Comparison of ENCODE assay signal across 1 cellular context in genomic region chr11:124897681-124898680, GRCh38.
TF ChIP-seq lines count a peak whose summit lies in the region.

Gene ROBO4, minus strand, starts transcription at chr11:124897865. Its CDS starts 70 bp downstream, at chr11:124897795.

TF ChIP-seq in K562, 482 proteins besides CTCF, POLR2A, EP300 and RAD21 (continued from another document):
- TF ChIP-seq TCF3 (CRISPR knock-in tag; IDR thresholded peaks at IDR 0.05) (no peak), ZNF77 (CRISPR knock-in tag; IDR thresholded peaks at IDR 0.05) (no peak), ELF1 (tag; IDR thresholded peaks at IDR 0.05) (no peak), PHTF2 (CRISPR knock-in tag; IDR thresholded peaks at IDR 0.05) (no peak), L3MBTL2 (IDR thresholded peaks at IDR 0.05) (no peak), ZNF263 (CRISPR knock-in tag; IDR thresholded peaks at IDR 0.05; ENCODE audit: borderline replicate concordance) (no peak), HOMEZ (CRISPR knock-in tag; IDR thresholded peaks at IDR 0.05) (no peak), ARID1B (IDR thresholded peaks at IDR 0.05) (no peak), ZNF282 (CRISPR knock-in tag; IDR thresholded peaks at IDR 0.05) (no peak), ZNF583 (CRISPR knock-in tag; IDR thresholded peaks at IDR 0.05) (no peak), SIN3B (IDR thresholded peaks at IDR 0.05; ENCODE audit: low read depth) (no peak), SMAD3 (CRISPR knock-in tag; conservative IDR thresholded peaks at IDR 0.05) (no peak), ZBTB7A (IDR thresholded peaks at IDR 0.05; ENCODE audit: borderline replicate concordance, control insufficient read depth, low read depth, low read length) (no peak), JUND (IDR thresholded peaks at IDR 0.05; ENCODE audit: borderline replicate concordance, low read depth, low read length) (no peak), JUND (tag; IDR thresholded peaks at IDR 0.05; ENCODE audit: borderline replicate concordance, low read depth, low read length) (no peak), ZNF395 (CRISPR knock-in tag; IDR thresholded peaks at IDR 0.05) (no peak)
